In genomic region chr15:90063733-90064247, GRCh38 we compare ENCODE assay signal across 10 cellular contexts. TPM values are rescaled to one million over a fixed set of nuclear protein-coding genes. Genes with fewer than 3 reads are reported as not detected.
DNase-seq lines count a peak whose midpoint lies in the region; TF ChIP-seq lines count a peak whose summit lies in the region.
"Had no signal": no experiment of that assay in that cellular context is flagged by ENCODE, and none has a peak within 500 bp of the region (broad histone marks: within the 10 kb centered on the region; RNA-seq: fewer than 3 reads in every experiment).

No MANE protein-coding gene starts in this region.

- no peak overlapping the region for H3K4me3 Mint-ChIP-seq in CD4-positive, alpha-beta memory T cell
- H3K4me3 Mint-ChIP-seq in neural progenitor cell, result no peak overlapping the region

- intact Hi-C loops in CD4-positive, alpha-beta memory T cell (cut with micrococcal nuclease), result loop anchor here (5.0 kb wide), 1 partner anchor 34 kb away; no protein-coding TSS in a partner anchor
- intact Hi-C loops in esophagus squamous epithelium (cut with DNase I), result no loop called here

- peak overlapping the region; percentile 0 to 97 (median 85) for H3K27ac Mint-ChIP-seq in CD4-positive, alpha-beta memory T cell
- peak overlapping the region; percentile 57 for H3K27ac Mint-ChIP-seq in neural progenitor cell

- peaks cover 0 to 8% of the 10 kb centered on the region in 2 donors for H3K36me3 Mint-ChIP-seq in CD4-positive, alpha-beta memory T cell
- no peaks in the 10 kb centered on the region for H3K36me3 Mint-ChIP-seq in neural progenitor cell

- CTCF ChIA-PET in CD4-positive, alpha-beta memory T cell (lab: Charles Lee; ENCODE audit: partially characterized antibody), result no interaction called here
- CTCF ChIA-PET in HEK293T (lab: Yijun Ruan, JAX), result no interaction called here

- H3K27me3 Mint-ChIP-seq in CD4-positive, alpha-beta memory T cell, result no peaks in the 10 kb centered on the region
- H3K27me3 Mint-ChIP-seq in neural progenitor cell (ENCODE audit: insufficient read depth, low read depth), result peaks cover 2% of the 10 kb centered on the region

- peaks cover 44% of the 10 kb centered on the region for H3K4me1 ChIP-seq in CD4-positive, alpha-beta memory T cell (ENCODE audit: insufficient read depth, low read length)
- H3K4me1 ChIP-seq in OCI-LY3 (ENCODE audit: low read length), result peaks cover 60% of the 10 kb centered on the region
- H3K4me1 ChIP-seq in esophagus squamous epithelium, result peaks cover 45 to 79% (median 52%) of the 10 kb centered on the region in 3 donors
- peaks cover 38% of the 10 kb centered on the region for H3K4me1 ChIP-seq in neural progenitor cell

- H3K4me3 ChIP-seq in CD4-positive, alpha-beta memory T cell (ENCODE audit: low read length in 2 of 2), result no peak overlapping the region
- H3K4me3 ChIP-seq in OCI-LY3 (ENCODE audit: low read length) (no peak overlapping the region), esophagus squamous epithelium (no peak overlapping the region), neural progenitor cell (no peak overlapping the region)
- H3K4me3 ChIP-seq: ovary had no signal

- peak overlapping the region; percentile 44 for H3K4me2 ChIP-seq in OCI-LY3 (ENCODE audit: low read length)
- no peak overlapping the region for H3K4me2 ChIP-seq in neural progenitor cell

- H3K27me3 ChIP-seq in CD4-positive, alpha-beta memory T cell (ENCODE audit: insufficient read depth, low read length), result no peaks in the 10 kb centered on the region
- H3K27me3 ChIP-seq in OCI-LY3 (ENCODE audit: low read depth, low read length), result no peaks in the 10 kb centered on the region
- H3K27me3 ChIP-seq in esophagus squamous epithelium, result no peaks in the 10 kb centered on the region
- H3K27me3 ChIP-seq in neural progenitor cell, result no peaks in the 10 kb centered on the region
- H3K27me3 ChIP-seq: ovary had no signal

- peak in 1 of 4 donors; percentile 22 for TF ChIP-seq POLR2A in esophagus squamous epithelium (IDR thresholded peaks at IDR 0.05)

- H3K9me3 Mint-ChIP-seq in CD4-positive, alpha-beta memory T cell, result no peaks in the 10 kb centered on the region
- H3K9me3 Mint-ChIP-seq in neural progenitor cell, result no peaks in the 10 kb centered on the region

- no peak for DNase-seq in CD4-positive, alpha-beta memory T cell
- DNase-seq in esophagus squamous epithelium (lab: John Stamatoyannopoulos, UW) (no peak), neural progenitor cell (ENCODE audit: low spot score) (no peak), hepatic stellate cell (ENCODE audit: low spot score) (no peak), HEK293T (ENCODE audit: extremely low spot score) (no peak), NCI-H1105 treated with DMSO at 0.1 percent for 48 hours (lab: John Stamatoyannopoulos, UW) (no peak)
- DNase-seq in stimulated activated CD4-positive, alpha-beta T cell treated with anti-CD3 and anti-CD28 coated beads, Interleukin-4, amount 100 ng/mL, for 1 hour, result no peak
- DNase-seq: MM.1S, ovary had no signal

- H3F3A ChIP-seq in neural progenitor cell (ENCODE audit: low read depth), result peaks cover 24% of the 10 kb centered on the region

- H3K4me1 Mint-ChIP-seq in CD4-positive, alpha-beta memory T cell, result peaks cover 26 to 48% (median 39%) of the 10 kb centered on the region in 4 donors
- peaks cover 47% of the 10 kb centered on the region for H3K4me1 Mint-ChIP-seq in neural progenitor cell

- H3K27ac ChIP-seq in CD4-positive, alpha-beta memory T cell (ENCODE audit: low read depth, low read length), result no peak overlapping the region
- peak overlapping the region; percentile 98 for H3K27ac ChIP-seq in OCI-LY3 (ENCODE audit: low read length)
- H3K27ac ChIP-seq in esophagus squamous epithelium, result peak overlapping the region; percentile 77 to 85 (median 82)
- H3K27ac ChIP-seq in neural progenitor cell, result no peak overlapping the region
- H3K27ac ChIP-seq: ovary had no signal

- peak overlapping the region; percentile 71 for H3K9ac ChIP-seq in OCI-LY3 (ENCODE audit: low read length)
- H3K9ac ChIP-seq in neural progenitor cell, result no peak overlapping the region

- H2AFZ ChIP-seq in OCI-LY3 (ENCODE audit: low read depth, low read length) (no peak overlapping the region), neural progenitor cell (replicated peaks) (no peak overlapping the region)

- WGBS in esophagus squamous epithelium, 2 donors, result 60 to 83% methylated on average over 1 to 10 of the region's 13 CpGs

- POLR2A ChIA-PET in CD4-positive, alpha-beta memory T cell (lab: Charles Lee; ENCODE audit: partially characterized antibody), result interaction anchor here (1.6 kb wide), 1 partner anchor 170 kb away, joined by 5 read pairs; the partner anchor contains the start of gene AP3S2
- POLR2A ChIA-PET in HEK293T (lab: Yijun Ruan, JAX), result no interaction called here

- H4K20me1 ChIP-seq in OCI-LY3 (ENCODE audit: insufficient read depth, low read length) (no peaks in the 10 kb centered on the region), neural progenitor cell (ENCODE audit: low read depth) (peaks cover 26% of the 10 kb centered on the region)

- H3K9me3 ChIP-seq in CD4-positive, alpha-beta memory T cell (ENCODE audit: control insufficient read depth in 1 of 2, low read length in 2 of 2), result no peaks in the 10 kb centered on the region
- H3K9me3 ChIP-seq in OCI-LY3 (ENCODE audit: insufficient read depth, low read length) (no peaks in the 10 kb centered on the region), esophagus squamous epithelium (no peaks in the 10 kb centered on the region), neural progenitor cell (ENCODE audit: low read depth) (no peaks in the 10 kb centered on the region)
- H3K9me3 ChIP-seq: ovary had no signal

- H3K79me2 ChIP-seq in OCI-LY3 (ENCODE audit: low read length) (peaks cover 82% of the 10 kb centered on the region), neural progenitor cell (ENCODE audit: low read depth) (peaks cover 45% of the 10 kb centered on the region)

- H3K36me3 ChIP-seq in CD4-positive, alpha-beta memory T cell (ENCODE audit: insufficient read depth, low read length), result peaks cover 8% of the 10 kb centered on the region
- H3K36me3 ChIP-seq in OCI-LY3 (replicated peaks; ENCODE audit: low read depth, low read length) (peaks cover 27% of the 10 kb centered on the region), esophagus squamous epithelium (peaks cover 4 to 18% (median 14%) of the 10 kb centered on the region in 3 donors), neural progenitor cell (no peaks in the 10 kb centered on the region)
- H3K36me3 ChIP-seq: ovary had no signal

- TF ChIP-seq CTCF in OCI-LY3 (IDR thresholded peaks at IDR 0.05; ENCODE audit: low read depth, low read length), result no peak
- no peak for TF ChIP-seq CTCF in esophagus squamous epithelium (IDR thresholded peaks at IDR 0.05)
- TF ChIP-seq CTCF in neural progenitor cell (IDR thresholded peaks at IDR 0.05), result no peak

TF ChIP-seq in HEK293T, 16 proteins besides CTCF, POLR2A, EP300 and RAD21:
- no peak for TF ChIP-seq TARDBP (IDR thresholded peaks at IDR 0.05)
- TF ChIP-seq LEF1 (IDR thresholded peaks at IDR 0.05; ENCODE audit: borderline replicate concordance), result no peak
- TF ChIP-seq HDGF (IDR thresholded peaks at IDR 0.05; ENCODE audit: borderline replicate concordance), result no peak
- no peak for TF ChIP-seq NFRKB (IDR thresholded peaks at IDR 0.05)
- no peak for TF ChIP-seq CTBP1 (IDR thresholded peaks at IDR 0.05; ENCODE audit: borderline replicate concordance)
- TF ChIP-seq FOXM1 (IDR thresholded peaks at IDR 0.05; ENCODE audit: borderline replicate concordance), result no peak
- TF ChIP-seq PKNOX1 (IDR thresholded peaks at IDR 0.05), result no peak
- TF ChIP-seq L3MBTL2 (conservative IDR thresholded peaks at IDR 0.05), result no peak
- no peak for TF ChIP-seq SUZ12 (IDR thresholded peaks at IDR 0.05)
- TF ChIP-seq SP1 (IDR thresholded peaks at IDR 0.05), result no peak
- no peak for TF ChIP-seq ELF4 (IDR thresholded peaks at IDR 0.05)
- no peak for TF ChIP-seq ZNF384 (IDR thresholded peaks at IDR 0.05)
- TF ChIP-seq FOXA1 (IDR thresholded peaks at IDR 0.05), result no peak
- TF ChIP-seq FOXK2 (IDR thresholded peaks at IDR 0.05), result no peak
- TF ChIP-seq ARNT (IDR thresholded peaks at IDR 0.05), result no peak

RNA-seq across cellular contexts. Expression of gene IDH2, which starts 38.5 kb away (rescaled TPM):
- total RNA-seq in CD4-positive, alpha-beta memory T cell, result 10 to 100 TPM; 41.2 to 43.6 TPM
- 100 to 1,000 TPM; 106 to 139 TPM for polyA plus RNA-seq in CD4-positive, alpha-beta memory T cell
- total RNA-seq in esophagus squamous epithelium, result 100 to 1,000 TPM in 2 of 4 donors, 10 to 100 TPM in 2; 60.7 to 155 (median 103) TPM
- total RNA-seq in neural progenitor cell (ENCODE audit: low replicate concordance), result 93.1 and 134 TPM in 2 replicates

Comparison
In these comparisons a context has a peak if more than half of its experiments do, and no peak if none do; other contexts are left out.
1. H3K27ac ChIP-seq: peak in OCI-LY3 (single experiment) and esophagus squamous epithelium (4 of 4); none in CD4-positive, alpha-beta memory T cell (single experiment) and neural progenitor cell (single experiment).